8 cellular contexts compared by ENCODE assay signal in the genomic region with DNA sequence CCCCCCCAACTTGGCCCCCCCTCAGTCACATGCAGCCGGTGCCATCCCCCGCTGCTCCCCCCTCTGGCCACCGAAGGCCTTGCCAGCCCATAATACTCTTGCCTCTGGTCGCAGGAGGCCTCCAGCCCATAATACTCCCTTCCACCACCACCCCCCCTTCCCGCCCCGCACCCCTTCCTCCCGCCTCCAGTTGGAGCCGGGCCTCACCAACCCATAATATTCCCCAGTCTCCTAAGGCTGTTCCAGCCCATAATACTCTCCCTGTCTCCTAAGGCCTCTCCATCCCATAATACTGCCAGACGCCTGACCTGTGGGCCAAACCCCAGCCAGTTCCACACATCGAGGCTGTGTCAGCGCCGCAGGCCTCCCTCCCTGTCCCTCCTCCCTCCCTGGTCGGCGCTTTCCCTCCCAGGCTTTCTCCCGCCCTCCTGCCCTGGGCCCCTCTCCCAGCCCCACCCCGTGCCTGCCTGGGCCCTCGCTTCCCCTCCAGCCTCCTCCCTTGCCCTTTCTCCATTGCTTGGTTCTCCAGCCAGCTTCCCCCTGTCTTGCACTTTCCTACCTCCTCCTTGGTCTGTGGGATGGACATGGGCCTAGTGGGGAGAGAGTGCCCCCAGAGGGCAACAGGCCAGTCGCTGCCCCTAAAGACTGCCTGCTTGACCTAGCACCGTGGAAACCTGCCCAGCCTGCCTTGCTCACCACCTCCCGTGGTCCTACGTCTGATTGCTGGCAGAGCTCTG. TPM values are rescaled to one million over a fixed set of nuclear protein-coding genes. Genes with fewer than 3 reads are reported as not detected.
DNase-seq lines count a peak whose midpoint lies in the region; ATAC-seq, FAIRE-seq and TF ChIP-seq lines count a peak whose summit lies in the region.

No MANE protein-coding gene starts in this region.

- H3K9me3 ChIP-seq in SK-N-MC (ENCODE audit: low read depth, low read length), result no peaks in the 10 kb centered on the region

- peak; percentile 27 for DNase-seq in activated naive CD4-positive, alpha-beta T cell treated with Interleukin-2 at 50 U/mL for 16 hours
- no peak for DNase-seq in activated naive CD4-positive, alpha-beta T cell (lab: John Stamatoyannopoulos, UW)
- DNase-seq in NCI-H1105 treated with DMSO at 0.1 percent for 48 hours (lab: John Stamatoyannopoulos, UW), result peak; percentile 98
- no peak for DNase-seq in SK-N-MC (ENCODE audit: low read depth, low spot score)
- peak; percentile 79 for DNase-seq in bronchial epithelial cell (ENCODE audit: low read depth)
- peak; percentile 87 for DNase-seq in iPS DF 4.7 (ENCODE audit: extremely low read depth, low spot score)
- DNase-seq in putamen (ENCODE audit: low spot score), result peak; percentile 98

- peak overlapping the region; percentile 97 for H3K27ac ChIP-seq in SK-N-MC

- H3K4me3 ChIP-seq in SK-N-MC (no peak overlapping the region; the same call in 1 of the 2 replicates), bronchial epithelial cell (ENCODE audit: low read depth, low read length) (no peak overlapping the region)

- no peaks in the 10 kb centered on the region for H3K27me3 ChIP-seq in bronchial epithelial cell (ENCODE audit: control insufficient read depth, insufficient read depth, low read length)

- no peak overlapping the region for H3K9ac ChIP-seq in SK-N-MC (ENCODE audit: insufficient read length)

- H3K36me3 ChIP-seq in SK-N-MC (ENCODE audit: insufficient read depth, low read length) (no peaks in the 10 kb centered on the region), bronchial epithelial cell (ENCODE audit: control insufficient read depth, insufficient read depth, low read length) (no peaks in the 10 kb centered on the region)

- TF ChIP-seq CTCF in bronchial epithelial cell (IDR thresholded peaks at IDR 0.05; ENCODE audit: insufficient read depth, low read length, severe bottlenecking), result no peak

- no peak for ATAC-seq in GM18870 (IDR thresholded peaks at IDR 0.05; ENCODE audit: unreplicated experiment)

- no peak for FAIRE-seq in bronchial epithelial cell (lab: Jason Lieb, UNC)

RNA-seq across cellular contexts. Expression of gene CHD4, which starts 6.8 kb away (rescaled TPM):
- 107 and 121 TPM in 2 replicates for total RNA-seq in bronchial epithelial cell

RNA-seq across cellular contexts. Expression of gene LPAR5, which starts 21.8 kb away (rescaled TPM):
- 2.1 and 4.1 TPM in 2 replicates for total RNA-seq in bronchial epithelial cell

RNA-seq across cellular contexts. Expression of gene ACRBP, which starts 33.3 kb away (rescaled TPM):
- total RNA-seq in bronchial epithelial cell, result under 0.01 and 0.51 TPM in 2 replicates

RNA-seq across cellular contexts. Expression of gene NOP2, which starts 45.9 kb away (rescaled TPM):
- total RNA-seq in bronchial epithelial cell, result 26.5 and 33.4 TPM in 2 replicates

RNA-seq across cellular contexts. Expression of gene ING4, which starts 49.0 kb away (rescaled TPM):
- total RNA-seq in bronchial epithelial cell, result 15.3 and 22.0 TPM in 2 replicates

Comparison
In these comparisons a context has a peak if more than half of its experiments do, and no peak if none do; other contexts are left out.
1. DNase-seq: peak in activated naive CD4-positive, alpha-beta T cell treated with Interleukin-2 at 50 U/mL for 16 hours (single experiment), NCI-H1105 treated with DMSO at 0.1 percent for 48 hours (single experiment), bronchial epithelial cell (single experiment), iPS DF 4.7 (single experiment) and putamen (single experiment); none in activated naive CD4-positive, alpha-beta T cell (0 of 4) and SK-N-MC (single experiment).